22 cellular contexts compared by ENCODE assay signal in genomic region chr12:31236998-31237637, GRCh38.
DNase-seq lines count a peak whose midpoint lies in the region; ATAC-seq and TF ChIP-seq lines count a peak whose summit lies in the region.
"Had no signal": no experiment of that assay in that cellular context is flagged by ENCODE, and none has a peak within 500 bp of the region (broad histone marks: within the 10 kb centered on the region; RNA-seq: fewer than 3 reads in every experiment).

No MANE protein-coding gene starts in this region.

- TF ChIP-seq POLR2A in body of pancreas (IDR thresholded peaks at IDR 0.05) = no peak

- H3K36me3 ChIP-seq in lower lobe of right lung (no peaks in the 10 kb centered on the region), body of pancreas (replicated peaks in 1 of 2; ENCODE audit: insufficient read depth in 1 of 2, low read depth in 2 of 2) (no peaks in the 10 kb centered on the region)
- H3K36me3 ChIP-seq: heart right ventricle, Peyer's patch, right lobe of liver had no signal

- H3K4me1 Mint-ChIP-seq in activated B cell treated with CpG ODN at 0.5 μM for 24 hours = peaks cover 10% of the 10 kb centered on the region
- H3K4me1 Mint-ChIP-seq: activated CD4-positive, alpha-beta T cell treated with anti-CD3 and anti-CD28 coated beads, Interleukin-2, amount 10 ng/mL, durations not matched to agents 24 days and 14 days had no signal

- peaks cover 44% of the 10 kb centered on the region for H3K27me3 ChIP-seq in lower lobe of right lung (ENCODE audit: low read depth)
- H3K27me3 ChIP-seq in body of pancreas = no peaks in the 10 kb centered on the region
- H3K27me3 ChIP-seq: Peyer's patch, right lobe of liver had no signal

- H3K9me3 Mint-ChIP-seq in activated B cell treated with CpG ODN at 0.5 μM for 24 hours = no peaks in the 10 kb centered on the region
- H3K9me3 Mint-ChIP-seq: activated CD4-positive, alpha-beta T cell treated with anti-CD3 and anti-CD28 coated beads, Interleukin-2, amount 10 ng/mL, durations not matched to agents 24 days and 14 days; activated naive CD4-positive, alpha-beta T cell treated with anti-CD3 and anti-CD28 coated beads for 36 hours; CD4-positive, alpha-beta T cell; nephron; T-helper 1 cell treated with Interleukin-12 subunit alpha and Interleukin-12 subunit beta and Interleukin-4 antibody, amounts not matched to agents 30 μg/mL and 1 μg/mL, for 36 hours had no signal

- intact Hi-C loops in activated B cell treated with CpG ODN at 0.5 μM for 24 hours (cut with micrococcal nuclease) = no loop called here
- intact Hi-C loops in lower lobe of right lung (cut with DNase I) = no loop called here
- intact Hi-C loops in body of pancreas (cut with DNase I) = loop anchor here (10.0 kb wide), 1 partner anchor 382 kb away; no protein-coding TSS in a partner anchor

- ATAC-seq in GM18868 (IDR thresholded peaks at IDR 0.05; ENCODE audit: unreplicated experiment) (peak; percentile 43), activated B cell treated with CpG ODN at 0.5 μM for 24 hours (ENCODE audit: low read depth) (peak; percentile 23), lower lobe of right lung (no peak), body of pancreas (no peak)
- ATAC-seq: heart right ventricle, left colon, right lobe of liver had no signal

- H3K27me3 Mint-ChIP-seq in activated B cell treated with CpG ODN at 0.5 μM for 24 hours = peaks cover 25% of the 10 kb centered on the region

- POLR2A ChIA-PET in activated B cell treated with CpG ODN at 0.5 μM for 24 hours (lab: Charles Lee) = interaction anchor here (0.6 kb wide), 1 partner anchor 1220 kb away, joined by 3 read pairs; no protein-coding TSS in a partner anchor

- no peak overlapping the region for H3K27ac Mint-ChIP-seq in activated B cell treated with CpG ODN at 0.5 μM for 24 hours
- H3K27ac Mint-ChIP-seq: activated CD4-positive, alpha-beta T cell treated with anti-CD3 and anti-CD28 coated beads, Interleukin-2, amount 10 ng/mL, durations not matched to agents 24 days and 14 days; activated naive CD4-positive, alpha-beta T cell treated with anti-CD3 and anti-CD28 coated beads for 36 hours; CD4-positive, alpha-beta T cell; T-helper 1 cell treated with Interleukin-12 subunit alpha and Interleukin-12 subunit beta and Interleukin-4 antibody, amounts not matched to agents 30 μg/mL and 1 μg/mL, for 36 hours had no signal

- H3K4me3 Mint-ChIP-seq in activated B cell treated with CpG ODN at 0.5 μM for 24 hours = no peak overlapping the region
- H3K4me3 Mint-ChIP-seq: activated CD4-positive, alpha-beta T cell treated with anti-CD3 and anti-CD28 coated beads, Interleukin-2, amount 10 ng/mL, durations not matched to agents 24 days and 14 days; activated naive CD4-positive, alpha-beta T cell treated with anti-CD3 and anti-CD28 coated beads for 36 hours; CD4-positive, alpha-beta T cell; nephron; T-helper 1 cell treated with Interleukin-12 subunit alpha and Interleukin-12 subunit beta and Interleukin-4 antibody, amounts not matched to agents 30 μg/mL and 1 μg/mL, for 36 hours had no signal

- H3K4me3 ChIP-seq in lower lobe of right lung = no peak overlapping the region
- H3K4me3 ChIP-seq in body of pancreas = no peak overlapping the region
- H3K4me3 ChIP-seq: GM23248, heart right ventricle, Peyer's patch, right lobe of liver had no signal

- DNase-seq in COLO668 (lab: John Stamatoyannopoulos, UW; ENCODE audit: unreplicated experiment) = peak; percentile 23
- no peak for DNase-seq in activated B cell treated with CpG ODN at 0.5 μM for 24 hours
- peak; percentile 40 for DNase-seq in lower lobe of right lung
- no peak for DNase-seq in HCEC 1CT
- no peak for DNase-seq in GF-D8 (lab: John Stamatoyannopoulos, UW)
- DNase-seq in body of pancreas = no peak
- DNase-seq: activated CD4-positive, alpha-beta T cell treated with anti-CD3 and anti-CD28 coated beads, Interleukin-2, amount 10 ng/mL, durations not matched to agents 24 days and 14 days; activated naive CD4-positive, alpha-beta T cell treated with anti-CD3 and anti-CD28 coated beads for 36 hours; CD4-positive, alpha-beta T cell; DMS153; GM23248; heart right ventricle; left colon; NCI-H1092 treated with DMSO at 0.1 percent for 48 hours; NCI-H446; Peyer's patch; right lobe of liver had no signal

- no peaks in the 10 kb centered on the region for H3K36me3 Mint-ChIP-seq in activated B cell treated with CpG ODN at 0.5 μM for 24 hours (ENCODE audit: low read depth)

- no peak overlapping the region for H3K27ac ChIP-seq in lower lobe of right lung
- H3K27ac ChIP-seq in body of pancreas = no peak overlapping the region
- H3K27ac ChIP-seq: epithelial cell of prostate, GM23248, heart right ventricle, parathyroid adenoma, Peyer's patch, right lobe of liver had no signal

- 79 to 83% methylated on average over 11 of the region's 11 CpGs for WGBS in body of pancreas, 2 donors

- no peak for TF ChIP-seq CTCF in activated B cell treated with CpG ODN at 0.5 μM for 24 hours (IDR thresholded peaks at IDR 0.05)
- TF ChIP-seq CTCF in lower lobe of right lung (IDR thresholded peaks at IDR 0.05) = no peak
- no peak for TF ChIP-seq CTCF in body of pancreas (IDR thresholded peaks at IDR 0.05)

- CTCF ChIA-PET in activated B cell treated with CpG ODN at 0.5 μM for 24 hours (lab: Charles Lee) = interaction anchor here (1.0 to 5.1 kb wide), 5 partner anchors 14 to 389 kb away, joined by 3 to 39 read pairs (median 7); no protein-coding TSS in a partner anchor

- H3K4me1 ChIP-seq in lower lobe of right lung (peaks cover 4% of the 10 kb centered on the region), body of pancreas (peaks cover 19% of the 10 kb centered on the region)
- H3K4me1 ChIP-seq: parathyroid adenoma, Peyer's patch, right lobe of liver had no signal

- no peaks in the 10 kb centered on the region for H3K9me3 ChIP-seq in lower lobe of right lung
- H3K9me3 ChIP-seq in body of pancreas = no peaks in the 10 kb centered on the region
- H3K9me3 ChIP-seq: heart right ventricle, Peyer's patch, right lobe of liver had no signal

Comparison
In these comparisons a context has a peak if more than half of its experiments do, and no peak if none do; other contexts are left out.
1. DNase-seq: peak in COLO668 (single experiment) and lower lobe of right lung (single experiment); none in activated B cell treated with CpG ODN at 0.5 μM for 24 hours (single experiment), HCEC 1CT (single experiment), GF-D8 (single experiment) and body of pancreas (0 of 4).
2. ATAC-seq: peak in GM18868 (single experiment) and activated B cell treated with CpG ODN at 0.5 μM for 24 hours (single experiment); none in lower lobe of right lung (0 of 2) and body of pancreas (single experiment).